ENCODE assay signal across 19 cellular contexts in genomic region chr20:44031822-44032582, GRCh38.
DNase-seq lines count a peak whose midpoint lies in the region; ATAC-seq and TF ChIP-seq lines count a peak whose summit lies in the region.
"Had no signal": no experiment of that assay in that cellular context is flagged by ENCODE, and none has a peak within 500 bp of the region (broad histone marks: within the 10 kb centered on the region; RNA-seq: fewer than 3 reads in every experiment).

No MANE protein-coding gene starts in this region.

- H3K9ac ChIP-seq in endodermal cell (ENCODE audit: extremely low read depth, low read length, poor library complexity, severe bottlenecking), result no peak overlapping the region

- H3K4me3 ChIP-seq in H7 (ENCODE audit: insufficient read depth, low read depth, low read length) (no peak overlapping the region), endodermal cell (ENCODE audit: low read length) (peak overlapping the region; percentile 46)
- H3K4me3 ChIP-seq: K562, ovary, tibial nerve had no signal

- peak overlapping the region; percentile 87 for H3K27ac Mint-ChIP-seq in endodermal cell
- H3K27ac Mint-ChIP-seq: dendritic cell treated with granulocyte-macrophage colony-stimulating factor and Interleukin-4, amounts not matched to agents 40 ng/mL and 50 ng/mL, for 4 days; nephron had no signal

- H3K9me3 Mint-ChIP-seq in endodermal cell, result no peaks in the 10 kb centered on the region
- H3K9me3 Mint-ChIP-seq: dendritic cell treated with granulocyte-macrophage colony-stimulating factor and Interleukin-4, amounts not matched to agents 40 ng/mL and 50 ng/mL, for 4 days had no signal

- H3K27ac ChIP-seq in endodermal cell (ENCODE audit: low read depth, low read length), result no peak overlapping the region
- H3K27ac ChIP-seq: ovary, tibial nerve had no signal

- DNase-seq in COR-L47 (lab: John Stamatoyannopoulos, UW), result peak; percentile 20
- peak; percentile 33 for DNase-seq in H7
- peak; percentile 62 for DNase-seq in NCI-H345 (lab: John Stamatoyannopoulos, UW)
- DNase-seq in endodermal cell, result peak; percentile 87
- no peak for DNase-seq in inferior parietal cortex (ENCODE audit: extremely low spot score)
- DNase-seq: activated naive CD4-positive, alpha-beta T cell; activated T-cell treated with anti-CD3 and anti-CD28 coated beads, Interleukin-2, amount 50 U/mL, for 1 hour; NCI-H187; NCI-H446; ovary; right cardiac atrium; stimulated activated CD4-positive, alpha-beta T cell treated with anti-CD3 and anti-CD28 coated beads, Interleukin-4, amount 100 ng/mL, for 24 hours; stimulated activated naive CD4-positive, alpha-beta T cell treated with Interleukin-2 at 50 U/mL for 16 hours had no signal

- H3K36me3 ChIP-seq in H7 (replicated peaks; ENCODE audit: control insufficient read depth, insufficient read depth, low read length) (no peaks in the 10 kb centered on the region), endodermal cell (ENCODE audit: control insufficient read depth, insufficient read depth, low read length) (no peaks in the 10 kb centered on the region)
- H3K36me3 ChIP-seq: ovary, tibial nerve had no signal

- H3K27me3 ChIP-seq in H7 (ENCODE audit: control insufficient read depth, insufficient read depth, low read length) (no peaks in the 10 kb centered on the region), endodermal cell (ENCODE audit: control insufficient read depth, insufficient read depth, low read length, poor library complexity, severe bottlenecking) (no peaks in the 10 kb centered on the region)
- H3K27me3 ChIP-seq: ovary, tibial nerve had no signal

- peaks cover 6% of the 10 kb centered on the region for H3K9me3 ChIP-seq in endodermal cell (ENCODE audit: control insufficient read depth, low read length)
- H3K9me3 ChIP-seq: ovary, tibial nerve had no signal

- TF ChIP-seq CTCF in endodermal cell (conservative IDR thresholded peaks at IDR 0.05), result no peak

- no peaks in the 10 kb centered on the region for H3K36me3 Mint-ChIP-seq in endodermal cell (ENCODE audit: low read depth)

- no peak for ATAC-seq in GM18502 (IDR thresholded peaks at IDR 0.05; ENCODE audit: poor library complexity, unreplicated experiment)
- ATAC-seq in GM21723 (IDR thresholded peaks at IDR 0.05; ENCODE audit: unreplicated experiment), result no peak
- ATAC-seq: K562, right cardiac atrium had no signal

- peaks cover 50% of the 10 kb centered on the region for H3K4me1 Mint-ChIP-seq in endodermal cell
- H3K4me1 Mint-ChIP-seq: nephron had no signal

- WGBS in endodermal cell (ENCODE audit: insufficient coverage in 1 of 2, insufficient read length in 1 of 2), 2 experiments, result 49 to 73% methylated on average over 7 to 12 of the region's 12 CpGs

- H3K4me1 ChIP-seq in endodermal cell (ENCODE audit: control insufficient read depth, insufficient read depth, low read length), result peaks cover 19% of the 10 kb centered on the region
- H3K4me1 ChIP-seq: tibial nerve had no signal

- peak overlapping the region; percentile 25 for H3K4me3 Mint-ChIP-seq in endodermal cell
- H3K4me3 Mint-ChIP-seq: dendritic cell treated with granulocyte-macrophage colony-stimulating factor and Interleukin-4, amounts not matched to agents 40 ng/mL and 50 ng/mL, for 4 days; nephron had no signal

- peaks cover 7% of the 10 kb centered on the region for H3K27me3 Mint-ChIP-seq in endodermal cell (ENCODE audit: insufficient read depth)
